ENCODE assay signal across 1 cellular context in genomic region chrX:115372026-115372610, GRCh38.
TF ChIP-seq lines count a peak whose summit lies in the region.

No MANE protein-coding gene starts in this region.

TF ChIP-seq in WTC11, 78 proteins besides CTCF, POLR2A, EP300 and RAD21 (continued from another document):
- TF ChIP-seq HMGXB4 (CRISPR knock-in tag; IDR thresholded peaks at IDR 0.05) = no peak
- no peak for TF ChIP-seq AR (CRISPR knock-in tag; IDR thresholded peaks at IDR 0.05)
